In the genomic region with DNA sequence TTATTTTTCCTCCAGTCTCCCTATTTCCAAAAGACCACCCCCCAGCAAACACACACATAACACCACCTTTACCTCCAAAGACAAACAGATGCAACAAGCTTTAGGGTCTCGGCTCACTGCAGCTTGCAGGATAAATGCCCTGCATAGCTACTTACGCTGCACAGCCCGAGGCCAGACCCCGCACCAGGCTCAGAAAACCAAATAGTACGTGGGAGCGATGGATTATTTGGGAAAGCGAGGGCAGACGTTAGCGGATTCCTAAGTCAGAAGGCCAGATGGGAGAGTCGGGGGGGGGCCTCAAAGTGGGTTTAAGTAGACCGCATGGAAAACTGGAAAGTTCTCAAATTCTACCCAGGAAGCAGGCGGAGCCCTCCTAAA, we compare ENCODE assay signal across 1 cellular context.
TF ChIP-seq lines count a peak whose summit lies in the region.

No MANE protein-coding gene starts in this region.

TF ChIP-seq in H1, 55 proteins besides CTCF, POLR2A, EP300 and RAD21:
- no peak for TF ChIP-seq BRCA1 (IDR thresholded peaks at IDR 0.05; ENCODE audit: low read depth, low read length)
- TF ChIP-seq ATF2 (IDR thresholded peaks at IDR 0.05; ENCODE audit: low read length): no peak
- TF ChIP-seq, protein P1, sequence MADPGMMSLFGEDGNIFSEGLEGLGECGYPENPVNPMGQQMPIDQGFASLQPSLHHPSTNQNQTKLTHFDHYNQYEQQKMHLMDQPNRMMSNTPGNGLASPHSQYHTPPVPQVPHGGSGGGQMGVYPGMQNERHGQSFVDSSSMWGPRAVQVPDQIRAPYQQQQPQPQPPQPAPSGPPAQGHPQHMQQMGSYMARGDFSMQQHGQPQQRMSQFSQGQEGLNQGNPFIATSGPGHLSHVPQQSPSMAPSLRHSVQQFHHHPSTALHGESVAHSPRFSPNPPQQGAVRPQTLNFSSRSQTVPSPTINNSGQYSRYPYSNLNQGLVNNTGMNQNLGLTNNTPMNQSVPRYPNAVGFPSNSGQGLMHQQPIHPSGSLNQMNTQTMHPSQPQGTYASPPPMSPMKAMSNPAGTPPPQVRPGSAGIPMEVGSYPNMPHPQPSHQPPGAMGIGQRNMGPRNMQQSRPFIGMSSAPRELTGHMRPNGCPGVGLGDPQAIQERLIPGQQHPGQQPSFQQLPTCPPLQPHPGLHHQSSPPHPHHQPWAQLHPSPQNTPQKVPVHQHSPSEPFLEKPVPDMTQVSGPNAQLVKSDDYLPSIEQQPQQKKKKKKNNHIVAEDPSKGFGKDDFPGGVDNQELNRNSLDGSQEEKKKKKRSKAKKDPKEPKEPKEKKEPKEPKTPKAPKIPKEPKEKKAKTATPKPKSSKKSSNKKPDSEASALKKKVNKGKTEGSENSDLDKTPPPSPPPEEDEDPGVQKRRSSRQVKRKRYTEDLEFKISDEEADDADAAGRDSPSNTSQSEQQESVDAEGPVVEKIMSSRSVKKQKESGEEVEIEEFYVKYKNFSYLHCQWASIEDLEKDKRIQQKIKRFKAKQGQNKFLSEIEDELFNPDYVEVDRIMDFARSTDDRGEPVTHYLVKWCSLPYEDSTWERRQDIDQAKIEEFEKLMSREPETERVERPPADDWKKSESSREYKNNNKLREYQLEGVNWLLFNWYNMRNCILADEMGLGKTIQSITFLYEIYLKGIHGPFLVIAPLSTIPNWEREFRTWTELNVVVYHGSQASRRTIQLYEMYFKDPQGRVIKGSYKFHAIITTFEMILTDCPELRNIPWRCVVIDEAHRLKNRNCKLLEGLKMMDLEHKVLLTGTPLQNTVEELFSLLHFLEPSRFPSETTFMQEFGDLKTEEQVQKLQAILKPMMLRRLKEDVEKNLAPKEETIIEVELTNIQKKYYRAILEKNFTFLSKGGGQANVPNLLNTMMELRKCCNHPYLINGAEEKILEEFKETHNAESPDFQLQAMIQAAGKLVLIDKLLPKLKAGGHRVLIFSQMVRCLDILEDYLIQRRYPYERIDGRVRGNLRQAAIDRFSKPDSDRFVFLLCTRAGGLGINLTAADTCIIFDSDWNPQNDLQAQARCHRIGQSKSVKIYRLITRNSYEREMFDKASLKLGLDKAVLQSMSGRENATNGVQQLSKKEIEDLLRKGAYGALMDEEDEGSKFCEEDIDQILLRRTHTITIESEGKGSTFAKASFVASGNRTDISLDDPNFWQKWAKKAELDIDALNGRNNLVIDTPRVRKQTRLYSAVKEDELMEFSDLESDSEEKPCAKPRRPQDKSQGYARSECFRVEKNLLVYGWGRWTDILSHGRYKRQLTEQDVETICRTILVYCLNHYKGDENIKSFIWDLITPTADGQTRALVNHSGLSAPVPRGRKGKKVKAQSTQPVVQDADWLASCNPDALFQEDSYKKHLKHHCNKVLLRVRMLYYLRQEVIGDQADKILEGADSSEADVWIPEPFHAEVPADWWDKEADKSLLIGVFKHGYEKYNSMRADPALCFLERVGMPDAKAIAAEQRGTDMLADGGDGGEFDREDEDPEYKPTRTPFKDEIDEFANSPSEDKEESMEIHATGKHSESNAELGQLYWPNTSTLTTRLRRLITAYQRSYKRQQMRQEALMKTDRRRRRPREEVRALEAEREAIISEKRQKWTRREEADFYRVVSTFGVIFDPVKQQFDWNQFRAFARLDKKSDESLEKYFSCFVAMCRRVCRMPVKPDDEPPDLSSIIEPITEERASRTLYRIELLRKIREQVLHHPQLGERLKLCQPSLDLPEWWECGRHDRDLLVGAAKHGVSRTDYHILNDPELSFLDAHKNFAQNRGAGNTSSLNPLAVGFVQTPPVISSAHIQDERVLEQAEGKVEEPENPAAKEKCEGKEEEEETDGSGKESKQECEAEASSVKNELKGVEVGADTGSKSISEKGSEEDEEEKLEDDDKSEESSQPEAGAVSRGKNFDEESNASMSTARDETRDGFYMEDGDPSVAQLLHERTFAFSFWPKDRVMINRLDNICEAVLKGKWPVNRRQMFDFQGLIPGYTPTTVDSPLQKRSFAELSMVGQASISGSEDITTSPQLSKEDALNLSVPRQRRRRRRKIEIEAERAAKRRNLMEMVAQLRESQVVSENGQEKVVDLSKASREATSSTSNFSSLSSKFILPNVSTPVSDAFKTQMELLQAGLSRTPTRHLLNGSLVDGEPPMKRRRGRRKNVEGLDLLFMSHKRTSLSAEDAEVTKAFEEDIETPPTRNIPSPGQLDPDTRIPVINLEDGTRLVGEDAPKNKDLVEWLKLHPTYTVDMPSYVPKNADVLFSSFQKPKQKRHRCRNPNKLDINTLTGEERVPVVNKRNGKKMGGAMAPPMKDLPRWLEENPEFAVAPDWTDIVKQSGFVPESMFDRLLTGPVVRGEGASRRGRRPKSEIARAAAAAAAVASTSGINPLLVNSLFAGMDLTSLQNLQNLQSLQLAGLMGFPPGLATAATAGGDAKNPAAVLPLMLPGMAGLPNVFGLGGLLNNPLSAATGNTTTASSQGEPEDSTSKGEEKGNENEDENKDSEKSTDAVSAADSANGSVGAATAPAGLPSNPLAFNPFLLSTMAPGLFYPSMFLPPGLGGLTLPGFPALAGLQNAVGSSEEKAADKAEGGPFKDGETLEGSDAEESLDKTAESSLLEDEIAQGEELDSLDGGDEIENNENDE (IDR thresholded peaks at IDR 0.05; ENCODE audit: insufficient replicate concordance, low read length): no peak
- peak; percentile 33 for TF ChIP-seq SAP30 (IDR thresholded peaks at IDR 0.05; ENCODE audit: insufficient read depth, insufficient replicate concordance, low read length)
- TF ChIP-seq POLR2AphosphoS5 (IDR thresholded peaks at IDR 0.05; ENCODE audit: low read depth, low read length): no peak
- TF ChIP-seq CREB1 (IDR thresholded peaks at IDR 0.05): no peak
